Comparison of ENCODE assay signal across 2 cellular contexts in the genomic region with DNA sequence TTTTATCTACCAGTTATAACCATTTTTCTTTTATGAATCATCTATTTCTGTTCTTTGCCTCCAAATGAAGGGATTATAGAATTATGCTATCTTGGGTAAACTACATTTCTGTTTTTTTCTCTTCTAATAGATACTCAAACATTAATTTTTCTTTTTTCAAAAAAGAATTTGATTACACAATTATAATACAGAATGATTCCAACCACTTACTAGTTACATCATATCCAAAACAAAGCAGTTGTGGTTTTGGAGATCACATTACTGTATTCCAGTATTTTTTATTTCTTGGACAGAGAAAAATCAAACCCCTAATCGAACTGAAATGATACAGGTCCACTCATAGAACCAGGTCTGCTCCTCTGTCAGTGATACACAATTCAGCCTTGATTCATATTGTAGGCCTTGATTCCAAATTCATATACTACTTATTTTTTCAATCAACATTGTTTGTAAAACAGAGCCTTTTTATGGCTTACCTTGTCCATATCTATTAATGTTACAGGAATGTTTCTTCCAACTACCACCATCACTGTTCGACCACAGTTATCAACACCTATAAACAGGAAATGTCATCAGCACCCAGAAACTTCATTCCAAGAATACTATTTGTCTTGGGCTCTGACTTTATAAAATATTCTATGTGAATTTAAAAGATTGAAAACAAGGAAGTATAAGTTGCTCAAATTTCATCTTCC.
A peak's percentile ranks its signal among the peaks of the same experiment; 100 is the strongest.
TF ChIP-seq lines count a peak whose summit lies in the region.

No MANE protein-coding gene starts in this region.

TF ChIP-seq in SK-N-SH, 30 proteins besides CTCF, POLR2A, EP300 and RAD21:
- TF ChIP-seq YY1 (IDR thresholded peaks at IDR 0.05; ENCODE audit: low read depth): no peak
- TF ChIP-seq FOXM1 (IDR thresholded peaks at IDR 0.05; ENCODE audit: low read depth): no peak
- TF ChIP-seq, protein P1, sequence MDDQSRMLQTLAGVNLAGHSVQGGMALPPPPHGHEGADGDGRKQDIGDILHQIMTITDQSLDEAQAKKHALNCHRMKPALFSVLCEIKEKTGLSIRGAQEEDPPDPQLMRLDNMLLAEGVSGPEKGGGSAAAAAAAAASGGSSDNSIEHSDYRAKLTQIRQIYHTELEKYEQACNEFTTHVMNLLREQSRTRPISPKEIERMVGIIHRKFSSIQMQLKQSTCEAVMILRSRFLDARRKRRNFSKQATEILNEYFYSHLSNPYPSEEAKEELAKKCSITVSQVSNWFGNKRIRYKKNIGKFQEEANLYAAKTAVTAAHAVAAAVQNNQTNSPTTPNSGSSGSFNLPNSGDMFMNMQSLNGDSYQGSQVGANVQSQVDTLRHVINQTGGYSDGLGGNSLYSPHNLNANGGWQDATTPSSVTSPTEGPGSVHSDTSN (IDR thresholded peaks at IDR 0.05): peak; percentile 25; the same call in 1 of the 2 replicates
- TF ChIP-seq TCF12 (IDR thresholded peaks at IDR 0.05): peak; percentile 31; the same call in 1 of the 2 replicates

TF ChIP-seq in GM23338, 12 proteins besides CTCF, POLR2A, EP300 and RAD21:
- TF ChIP-seq STAT1 (IDR thresholded peaks at IDR 0.05; ENCODE audit: unreplicated experiment) (no peak), ZNF114 (CRISPR knock-in tag; IDR thresholded peaks at IDR 0.05) (no peak), EZH2phosphoT487 (IDR thresholded peaks at IDR 0.05; ENCODE audit: unreplicated experiment) (no peak), NANOG (IDR thresholded peaks at IDR 0.05; ENCODE audit: borderline replicate concordance) (no peak), CREB1 (CRISPR knock-in tag; IDR thresholded peaks at IDR 0.05; ENCODE audit: low read depth) (no peak), JUNB (IDR thresholded peaks at IDR 0.05; ENCODE audit: unreplicated experiment) (no peak), ZNF331 (CRISPR knock-in tag; IDR thresholded peaks at IDR 0.05; ENCODE audit: low read depth) (no peak), POLR2AphosphoS5 (IDR thresholded peaks at IDR 0.05; ENCODE audit: low read depth) (no peak), EZH2 (IDR thresholded peaks at IDR 0.05; ENCODE audit: low read depth, unreplicated experiment) (no peak)
- TF ChIP-seq, protein P2, sequence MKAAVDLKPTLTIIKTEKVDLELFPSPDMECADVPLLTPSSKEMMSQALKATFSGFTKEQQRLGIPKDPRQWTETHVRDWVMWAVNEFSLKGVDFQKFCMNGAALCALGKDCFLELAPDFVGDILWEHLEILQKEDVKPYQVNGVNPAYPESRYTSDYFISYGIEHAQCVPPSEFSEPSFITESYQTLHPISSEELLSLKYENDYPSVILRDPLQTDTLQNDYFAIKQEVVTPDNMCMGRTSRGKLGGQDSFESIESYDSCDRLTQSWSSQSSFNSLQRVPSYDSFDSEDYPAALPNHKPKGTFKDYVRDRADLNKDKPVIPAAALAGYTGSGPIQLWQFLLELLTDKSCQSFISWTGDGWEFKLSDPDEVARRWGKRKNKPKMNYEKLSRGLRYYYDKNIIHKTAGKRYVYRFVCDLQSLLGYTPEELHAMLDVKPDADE (IDR thresholded peaks at IDR 0.05): no peak
- TF ChIP-seq, protein P3, sequence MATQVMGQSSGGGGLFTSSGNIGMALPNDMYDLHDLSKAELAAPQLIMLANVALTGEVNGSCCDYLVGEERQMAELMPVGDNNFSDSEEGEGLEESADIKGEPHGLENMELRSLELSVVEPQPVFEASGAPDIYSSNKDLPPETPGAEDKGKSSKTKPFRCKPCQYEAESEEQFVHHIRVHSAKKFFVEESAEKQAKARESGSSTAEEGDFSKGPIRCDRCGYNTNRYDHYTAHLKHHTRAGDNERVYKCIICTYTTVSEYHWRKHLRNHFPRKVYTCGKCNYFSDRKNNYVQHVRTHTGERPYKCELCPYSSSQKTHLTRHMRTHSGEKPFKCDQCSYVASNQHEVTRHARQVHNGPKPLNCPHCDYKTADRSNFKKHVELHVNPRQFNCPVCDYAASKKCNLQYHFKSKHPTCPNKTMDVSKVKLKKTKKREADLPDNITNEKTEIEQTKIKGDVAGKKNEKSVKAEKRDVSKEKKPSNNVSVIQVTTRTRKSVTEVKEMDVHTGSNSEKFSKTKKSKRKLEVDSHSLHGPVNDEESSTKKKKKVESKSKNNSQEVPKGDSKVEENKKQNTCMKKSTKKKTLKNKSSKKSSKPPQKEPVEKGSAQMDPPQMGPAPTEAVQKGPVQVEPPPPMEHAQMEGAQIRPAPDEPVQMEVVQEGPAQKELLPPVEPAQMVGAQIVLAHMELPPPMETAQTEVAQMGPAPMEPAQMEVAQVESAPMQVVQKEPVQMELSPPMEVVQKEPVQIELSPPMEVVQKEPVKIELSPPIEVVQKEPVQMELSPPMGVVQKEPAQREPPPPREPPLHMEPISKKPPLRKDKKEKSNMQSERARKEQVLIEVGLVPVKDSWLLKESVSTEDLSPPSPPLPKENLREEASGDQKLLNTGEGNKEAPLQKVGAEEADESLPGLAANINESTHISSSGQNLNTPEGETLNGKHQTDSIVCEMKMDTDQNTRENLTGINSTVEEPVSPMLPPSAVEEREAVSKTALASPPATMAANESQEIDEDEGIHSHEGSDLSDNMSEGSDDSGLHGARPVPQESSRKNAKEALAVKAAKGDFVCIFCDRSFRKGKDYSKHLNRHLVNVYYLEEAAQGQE (IDR thresholded peaks at IDR 0.05; ENCODE audit: unreplicated experiment): no peak
- TF ChIP-seq, protein P4, sequence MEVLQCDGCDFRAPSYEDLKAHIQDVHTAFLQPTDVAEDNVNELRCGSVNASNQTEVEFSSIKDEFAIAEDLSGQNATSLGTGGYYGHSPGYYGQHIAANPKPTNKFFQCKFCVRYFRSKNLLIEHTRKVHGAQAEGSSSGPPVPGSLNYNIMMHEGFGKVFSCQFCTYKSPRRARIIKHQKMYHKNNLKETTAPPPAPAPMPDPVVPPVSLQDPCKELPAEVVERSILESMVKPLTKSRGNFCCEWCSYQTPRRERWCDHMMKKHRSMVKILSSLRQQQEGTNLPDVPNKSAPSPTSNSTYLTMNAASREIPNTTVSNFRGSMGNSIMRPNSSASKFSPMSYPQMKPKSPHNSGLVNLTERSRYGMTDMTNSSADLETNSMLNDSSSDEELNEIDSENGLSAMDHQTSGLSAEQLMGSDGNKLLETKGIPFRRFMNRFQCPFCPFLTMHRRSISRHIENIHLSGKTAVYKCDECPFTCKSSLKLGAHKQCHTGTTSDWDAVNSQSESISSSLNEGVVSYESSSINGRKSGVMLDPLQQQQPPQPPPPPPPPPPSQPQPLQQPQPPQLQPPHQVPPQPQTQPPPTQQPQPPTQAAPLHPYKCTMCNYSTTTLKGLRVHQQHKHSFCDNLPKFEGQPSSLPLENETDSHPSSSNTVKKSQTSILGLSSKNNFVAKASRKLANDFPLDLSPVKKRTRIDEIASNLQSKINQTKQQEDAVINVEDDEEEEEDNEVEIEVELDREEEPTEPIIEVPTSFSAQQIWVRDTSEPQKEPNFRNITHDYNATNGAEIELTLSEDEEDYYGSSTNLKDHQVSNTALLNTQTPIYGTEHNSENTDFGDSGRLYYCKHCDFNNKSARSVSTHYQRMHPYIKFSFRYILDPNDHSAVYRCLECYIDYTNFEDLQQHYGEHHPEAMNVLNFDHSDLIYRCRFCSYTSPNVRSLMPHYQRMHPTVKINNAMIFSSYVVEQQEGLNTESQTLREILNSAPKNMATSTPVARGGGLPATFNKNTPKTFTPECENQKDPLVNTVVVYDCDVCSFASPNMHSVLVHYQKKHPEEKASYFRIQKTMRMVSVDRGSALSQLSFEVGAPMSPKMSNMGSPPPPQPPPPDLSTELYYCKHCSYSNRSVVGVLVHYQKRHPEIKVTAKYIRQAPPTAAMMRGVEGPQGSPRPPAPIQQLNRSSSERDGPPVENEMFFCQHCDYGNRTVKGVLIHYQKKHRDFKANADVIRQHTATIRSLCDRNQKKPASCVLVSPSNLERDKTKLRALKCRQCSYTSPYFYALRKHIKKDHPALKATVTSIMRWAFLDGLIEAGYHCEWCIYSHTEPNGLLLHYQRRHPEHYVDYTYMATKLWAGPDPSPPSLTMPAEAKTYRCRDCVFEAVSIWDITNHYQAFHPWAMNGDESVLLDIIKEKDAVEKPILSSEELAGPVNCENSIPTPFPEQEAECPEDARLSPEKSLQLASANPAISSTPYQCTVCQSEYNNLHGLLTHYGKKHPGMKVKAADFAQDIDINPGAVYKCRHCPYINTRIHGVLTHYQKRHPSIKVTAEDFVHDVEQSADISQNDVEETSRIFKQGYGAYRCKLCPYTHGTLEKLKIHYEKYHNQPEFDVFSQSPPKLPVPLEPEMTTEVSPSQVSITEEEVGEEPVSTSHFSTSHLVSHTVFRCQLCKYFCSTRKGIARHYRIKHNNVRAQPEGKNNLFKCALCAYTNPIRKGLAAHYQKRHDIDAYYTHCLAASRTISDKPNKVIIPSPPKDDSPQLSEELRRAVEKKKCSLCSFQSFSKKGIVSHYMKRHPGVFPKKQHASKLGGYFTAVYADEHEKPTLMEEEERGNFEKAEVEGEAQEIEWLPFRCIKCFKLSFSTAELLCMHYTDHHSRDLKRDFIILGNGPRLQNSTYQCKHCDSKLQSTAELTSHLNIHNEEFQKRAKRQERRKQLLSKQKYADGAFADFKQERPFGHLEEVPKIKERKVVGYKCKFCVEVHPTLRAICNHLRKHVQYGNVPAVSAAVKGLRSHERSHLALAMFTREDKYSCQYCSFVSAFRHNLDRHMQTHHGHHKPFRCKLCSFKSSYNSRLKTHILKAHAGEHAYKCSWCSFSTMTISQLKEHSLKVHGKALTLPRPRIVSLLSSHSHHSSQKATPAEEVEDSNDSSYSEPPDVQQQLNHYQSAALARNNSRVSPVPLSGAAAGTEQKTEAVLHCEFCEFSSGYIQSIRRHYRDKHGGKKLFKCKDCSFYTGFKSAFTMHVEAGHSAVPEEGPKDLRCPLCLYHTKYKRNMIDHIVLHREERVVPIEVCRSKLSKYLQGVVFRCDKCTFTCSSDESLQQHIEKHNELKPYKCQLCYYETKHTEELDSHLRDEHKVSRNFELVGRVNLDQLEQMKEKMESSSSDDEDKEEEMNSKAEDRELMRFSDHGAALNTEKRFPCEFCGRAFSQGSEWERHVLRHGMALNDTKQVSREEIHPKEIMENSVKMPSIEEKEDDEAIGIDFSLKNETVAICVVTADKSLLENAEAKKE (CRISPR knock-in tag; IDR thresholded peaks at IDR 0.05): no peak
